In genomic region chr15:100784493-100785180, GRCh38 we compare ENCODE assay signal across 13 cellular contexts.
"Had no signal": no experiment of that assay in that cellular context is flagged by ENCODE, and none has a peak within 500 bp of the region (broad histone marks: within the 10 kb centered on the region; RNA-seq: fewer than 3 reads in every experiment).

No MANE protein-coding gene starts in this region.

- ATAC-seq: activated T-cell treated with anti-CD3 and anti-CD28 coated beads, Interleukin-2, amount 50 U/mL, for 4 hours; gastrocnemius medialis; psoas muscle; upper lobe of right lung had no signal

- H3K27ac ChIP-seq: gastrocnemius medialis, psoas muscle, suprapubic skin, upper lobe of right lung had no signal

- DNase-seq: activated CD4-positive, alpha-beta T cell treated with anti-CD3 and anti-CD28 coated beads for 4 hours; activated T-cell treated with anti-CD3 and anti-CD28 coated beads, Interleukin-2, amount 50 U/mL, for 4 hours; effector CD8-positive, alpha-beta T cell; gastrocnemius medialis; kidney; midbrain; naive B cell; psoas muscle; stimulated activated CD4-positive, alpha-beta T cell treated with anti-CD3 and anti-CD28 coated beads, Interleukin-12 subunit alpha, Interleukin-12 subunit beta, amount 100 ng/mL, for 4 hours; stimulated activated naive CD4-positive, alpha-beta T cell treated with Interleukin-2 at 50 U/mL for 16 hours; T1000 had no signal

- H3K9me3 ChIP-seq: gastrocnemius medialis, psoas muscle, suprapubic skin, upper lobe of right lung had no signal

- H3K36me3 ChIP-seq: gastrocnemius medialis, suprapubic skin, upper lobe of right lung had no signal

- H3K4me3 ChIP-seq: gastrocnemius medialis, psoas muscle, suprapubic skin, upper lobe of right lung had no signal

- H3K27me3 ChIP-seq: gastrocnemius medialis, upper lobe of right lung had no signal

- H3K4me1 ChIP-seq: gastrocnemius medialis, psoas muscle, suprapubic skin, upper lobe of right lung had no signal
